2 cellular contexts compared by ENCODE assay signal in genomic region chr1:27635410-27636142, GRCh38.
TF ChIP-seq lines count a peak whose summit lies in the region.

No MANE protein-coding gene starts in this region.

TF ChIP-seq in GM23338, 12 proteins besides CTCF, POLR2A, EP300 and RAD21:
- TF ChIP-seq POLR2AphosphoS5 (IDR thresholded peaks at IDR 0.05; ENCODE audit: low read depth), result no peak
- no peak for TF ChIP-seq REST (IDR thresholded peaks at IDR 0.05; ENCODE audit: unreplicated experiment)
- TF ChIP-seq ZNF462 (CRISPR knock-in tag; IDR thresholded peaks at IDR 0.05), result no peak
- TF ChIP-seq ETS1 (IDR thresholded peaks at IDR 0.05), result no peak
- no peak for TF ChIP-seq STAT1 (IDR thresholded peaks at IDR 0.05; ENCODE audit: unreplicated experiment)
- TF ChIP-seq CREB1 (CRISPR knock-in tag; IDR thresholded peaks at IDR 0.05; ENCODE audit: low read depth), result no peak
- no peak for TF ChIP-seq JUNB (IDR thresholded peaks at IDR 0.05; ENCODE audit: unreplicated experiment)
- no peak for TF ChIP-seq EZH2 (IDR thresholded peaks at IDR 0.05; ENCODE audit: low read depth, unreplicated experiment)
- no peak for TF ChIP-seq NANOG (IDR thresholded peaks at IDR 0.05; ENCODE audit: borderline replicate concordance)
- TF ChIP-seq EZH2phosphoT487 (IDR thresholded peaks at IDR 0.05; ENCODE audit: unreplicated experiment), result no peak
- TF ChIP-seq ZNF331 (CRISPR knock-in tag; IDR thresholded peaks at IDR 0.05; ENCODE audit: low read depth), result no peak

TF ChIP-seq in H1, 55 proteins besides CTCF, POLR2A, EP300 and RAD21:
- no peak for TF ChIP-seq RFX5 (IDR thresholded peaks at IDR 0.05; ENCODE audit: borderline replicate concordance, low read depth, low read length)
- no peak for TF ChIP-seq E2F6 (IDR thresholded peaks at IDR 0.05)
- TF ChIP-seq JUND (IDR thresholded peaks at IDR 0.05; ENCODE audit: low read length), result no peak
- TF ChIP-seq KDM4A (IDR thresholded peaks at IDR 0.05; ENCODE audit: low read depth, low read length, severe bottlenecking), result no peak
- no peak for TF ChIP-seq BCL11A (IDR thresholded peaks at IDR 0.05; ENCODE audit: low read depth in 2 of 2, low read length in 2 of 2)
- TF ChIP-seq ASH2L (IDR thresholded peaks at IDR 0.05; ENCODE audit: low read length), result no peak
- TF ChIP-seq ATF2 (IDR thresholded peaks at IDR 0.05; ENCODE audit: low read length), result no peak
- TF ChIP-seq SIN3A (conservative IDR thresholded peaks at IDR 0.05 in 1 of 2, IDR thresholded peaks at IDR 0.05 in 1 of 2; ENCODE audit: low read depth in 1 of 2, low read length in 2 of 2), result no peak
- no peak for TF ChIP-seq CHD7 (IDR thresholded peaks at IDR 0.05; ENCODE audit: insufficient replicate concordance, low read length)
- no peak for TF ChIP-seq TEAD4 (IDR thresholded peaks at IDR 0.05; ENCODE audit: low read depth, low read length)
